In genomic region chr2:222842517-222843174, GRCh38 we compare ENCODE assay signal across 12 cellular contexts. TPM values are rescaled to one million over a fixed set of nuclear protein-coding genes. Genes with fewer than 3 reads are reported as not detected.
DNase-seq lines count a peak whose midpoint lies in the region; ATAC-seq and TF ChIP-seq lines count a peak whose summit lies in the region.
"Had no signal": no experiment of that assay in that cellular context is flagged by ENCODE, and none has a peak within 500 bp of the region (broad histone marks: within the 10 kb centered on the region; RNA-seq: fewer than 3 reads in every experiment).

No MANE protein-coding gene starts in this region.

- H3K4me3 Mint-ChIP-seq in nephron: no peak overlapping the region
- H3K4me3 Mint-ChIP-seq in stimulated activated naive CD8-positive, alpha-beta T cell treated with anti-CD3 and anti-CD28 coated beads, Interleukin-15, amount 100 ng/mL, for 72 hours: no peak overlapping the region
- H3K4me3 Mint-ChIP-seq: activated CD4-positive, alpha-beta memory T cell treated with anti-CD3 and anti-CD28 coated beads for 36 hours had no signal

- H3K27me3 Mint-ChIP-seq in nephron (ENCODE audit: low read depth): no peaks in the 10 kb centered on the region
- H3K27me3 Mint-ChIP-seq in stimulated activated naive CD8-positive, alpha-beta T cell treated with anti-CD3 and anti-CD28 coated beads, Interleukin-15, amount 100 ng/mL, for 72 hours: peaks cover 16% of the 10 kb centered on the region

- peak overlapping the region; percentile 32 to 53 (median 47) for H3K27ac Mint-ChIP-seq in nephron
- no peak overlapping the region for H3K27ac Mint-ChIP-seq in stimulated activated naive CD8-positive, alpha-beta T cell treated with anti-CD3 and anti-CD28 coated beads, Interleukin-15, amount 100 ng/mL, for 72 hours
- H3K27ac Mint-ChIP-seq: activated CD4-positive, alpha-beta memory T cell treated with anti-CD3 and anti-CD28 coated beads for 36 hours had no signal

- peak overlapping the region; percentile 12 for H3K4me3 ChIP-seq in choroid plexus epithelial cell (ENCODE audit: low read depth, low read length)
- H3K4me3 ChIP-seq: cardiac muscle cell, thyroid gland had no signal

- TF ChIP-seq CTCF in choroid plexus epithelial cell (conservative IDR thresholded peaks at IDR 0.05; ENCODE audit: low read depth, low read length): no peak
- no peak for TF ChIP-seq CTCF in nephron (IDR thresholded peaks at IDR 0.05; ENCODE audit: unreplicated experiment in 3 of 3)

- H3K4me1 Mint-ChIP-seq in nephron: peaks cover 20% of the 10 kb centered on the region
- peaks cover 23% of the 10 kb centered on the region for H3K4me1 Mint-ChIP-seq in stimulated activated naive CD8-positive, alpha-beta T cell treated with anti-CD3 and anti-CD28 coated beads, Interleukin-15, amount 100 ng/mL, for 72 hours

- H3K9me3 Mint-ChIP-seq in nephron: no peaks in the 10 kb centered on the region
- H3K9me3 Mint-ChIP-seq in stimulated activated naive CD8-positive, alpha-beta T cell treated with anti-CD3 and anti-CD28 coated beads, Interleukin-15, amount 100 ng/mL, for 72 hours: peaks cover 0 to under 1% of the 10 kb centered on the region in 2 donors
- H3K9me3 Mint-ChIP-seq: activated CD4-positive, alpha-beta memory T cell treated with anti-CD3 and anti-CD28 coated beads for 36 hours had no signal

- ATAC-seq in Right ventricle myocardium inferior (no peak), GM18502 (IDR thresholded peaks at IDR 0.05; ENCODE audit: poor library complexity, unreplicated experiment) (no peak), GM21390 (IDR thresholded peaks at IDR 0.05; ENCODE audit: unreplicated experiment) (no peak)
- no peak for ATAC-seq in stimulated activated naive CD8-positive, alpha-beta T cell treated with anti-CD3 and anti-CD28 coated beads, Interleukin-15, amount 100 ng/mL, for 72 hours

- intact Hi-C loops in Right ventricle myocardium inferior (cut with DNase I): no loop called here

- DNase-seq in EL (peak; percentile 6), MV-4-11 (lab: John Stamatoyannopoulos, UW) (peak; percentile 42), choroid plexus epithelial cell (ENCODE audit: low read depth) (peak; percentile 81), Right ventricle myocardium inferior (ENCODE audit: missing footprints) (no peak)
- DNase-seq in stimulated activated naive CD8-positive, alpha-beta T cell treated with anti-CD3 and anti-CD28 coated beads, Interleukin-15, amount 100 ng/mL, for 72 hours: no peak
- DNase-seq: activated CD4-positive, alpha-beta memory T cell treated with anti-CD3 and anti-CD28 coated beads for 36 hours; stimulated activated CD4-positive, alpha-beta T cell treated with anti-CD3 and anti-CD28 coated beads, Interleukin-15, amount 100 ng/mL, for 24 hours; thyroid gland had no signal

- no peaks in the 10 kb centered on the region for H3K36me3 Mint-ChIP-seq in nephron (ENCODE audit: low read depth)
- H3K36me3 Mint-ChIP-seq: activated CD4-positive, alpha-beta memory T cell treated with anti-CD3 and anti-CD28 coated beads for 36 hours had no signal

RNA-seq across cellular contexts. Expression of gene ACSL3, which starts 18.2 kb away (rescaled TPM):
- 50.3 TPM for total RNA-seq in Right ventricle myocardium inferior

Comparison
In these comparisons a context has a peak if more than half of its experiments do, and no peak if none do; other contexts are left out.
1. DNase-seq: peak in EL (single experiment), MV-4-11 (single experiment) and choroid plexus epithelial cell (single experiment); none in Right ventricle myocardium inferior (single experiment) and stimulated activated naive CD8-positive, alpha-beta T cell treated with anti-CD3 and anti-CD28 coated beads, Interleukin-15, amount 100 ng/mL, for 72 hours (0 of 2).
2. H3K27ac Mint-ChIP-seq: peak in nephron (3 of 3); none in stimulated activated naive CD8-positive, alpha-beta T cell treated with anti-CD3 and anti-CD28 coated beads, Interleukin-15, amount 100 ng/mL, for 72 hours (0 of 2).